Comparison of ENCODE assay signal across 8 cellular contexts in genomic region chr2:68832161-68832869, GRCh38. TPM values are rescaled to one million over a fixed set of nuclear protein-coding genes. Genes with fewer than 3 reads are reported as not detected.
A peak's percentile ranks its signal among the peaks of the same experiment; 100 is the strongest.
DNase-seq lines count a peak whose midpoint lies in the region; ATAC-seq and TF ChIP-seq lines count a peak whose summit lies in the region.

No MANE protein-coding gene starts in this region.

- H3K9me3 ChIP-seq in Loucy (ENCODE audit: insufficient read depth, low read depth, low read length), result no peaks in the 10 kb centered on the region

- H3K27me3 ChIP-seq in Loucy (ENCODE audit: insufficient read depth, low read length, poor library complexity, severe bottlenecking), result no peaks in the 10 kb centered on the region

- no peaks in the 10 kb centered on the region for H3K36me3 ChIP-seq in Loucy (ENCODE audit: insufficient read depth, low read length)

- H3K4me3 ChIP-seq in Loucy (ENCODE audit: low read length, poor library complexity, severe bottlenecking), result peak overlapping the region; percentile 32

- H3K9me3 Mint-ChIP-seq in activated T-cell treated with anti-CD3 and anti-CD28 coated beads, Interleukin-2, amount 50 U/mL, for 24 hours, result no peaks in the 10 kb centered on the region

- peak overlapping the region; percentile 60 for H2AFZ ChIP-seq in Loucy (ENCODE audit: low read length)

- H4K20me1 ChIP-seq in Loucy (ENCODE audit: insufficient read depth, low read length, poor library complexity, severe bottlenecking), result no peaks in the 10 kb centered on the region

- H3K27ac Mint-ChIP-seq in activated T-cell treated with anti-CD3 and anti-CD28 coated beads, Interleukin-2, amount 50 U/mL, for 24 hours, result peak overlapping the region; percentile 91

- peaks cover 80% of the 10 kb centered on the region for H3K4me1 Mint-ChIP-seq in activated T-cell treated with anti-CD3 and anti-CD28 coated beads, Interleukin-2, amount 50 U/mL, for 24 hours (ENCODE audit: low read depth)

- H3K27me3 Mint-ChIP-seq in activated T-cell treated with anti-CD3 and anti-CD28 coated beads, Interleukin-2, amount 50 U/mL, for 24 hours, result no peaks in the 10 kb centered on the region

- H3K4me2 ChIP-seq in Loucy (ENCODE audit: low read depth, low read length, poor library complexity, severe bottlenecking), result peak overlapping the region; percentile 62

- peaks cover 6% of the 10 kb centered on the region; the same call in 1 of the 2 replicates for H3F3A ChIP-seq in Loucy (ENCODE audit: low read depth)

- H3K79me2 ChIP-seq in Loucy (ENCODE audit: insufficient read depth, low read length), result no peaks in the 10 kb centered on the region

- DNase-seq in DMS53 (lab: John Stamatoyannopoulos, UW) (peak; percentile 88), glomerular endothelial cell (ENCODE audit: extremely low read depth, low read depth, low spot score) (peak; percentile 94), sciatic nerve (ENCODE audit: low spot score) (peak; percentile 77), mesenteric fat pad (ENCODE audit: low spot score) (no peak), NCI-H510A treated with DMSO at 0.1 percent for 48 hours (lab: John Stamatoyannopoulos, UW) (no peak)
- DNase-seq in activated T-cell treated with anti-CD3 and anti-CD28 coated beads, Interleukin-2, amount 50 U/mL, for 24 hours, result peak; percentile 63

- peaks cover 69% of the 10 kb centered on the region for H3K4me1 ChIP-seq in Loucy (ENCODE audit: insufficient read depth, low read length, poor library complexity, severe bottlenecking)

- H3K36me3 Mint-ChIP-seq in activated T-cell treated with anti-CD3 and anti-CD28 coated beads, Interleukin-2, amount 50 U/mL, for 24 hours (ENCODE audit: low read depth), result peaks cover 14% of the 10 kb centered on the region

- ATAC-seq in GM21723 (IDR thresholded peaks at IDR 0.05; ENCODE audit: unreplicated experiment), result peak; percentile 75
- peak; percentile 78 for ATAC-seq in sciatic nerve

- no peaks in the 10 kb centered on the region for H3K9me2 ChIP-seq in Loucy (replicated peaks; ENCODE audit: low read depth, low read length)

- no peak for TF ChIP-seq CTCF in Loucy (conservative IDR thresholded peaks at IDR 0.05; ENCODE audit: low read length)

- intact Hi-C loops in sciatic nerve (cut with DNase I), result loop anchor here (10.0 kb wide), 1 partner anchor 78 kb away; no protein-coding TSS in a partner anchor

- peak overlapping the region; percentile 60 for H3K9ac ChIP-seq in Loucy (ENCODE audit: low read depth, low read length, poor library complexity, severe bottlenecking)

- H3K4me3 Mint-ChIP-seq in activated T-cell treated with anti-CD3 and anti-CD28 coated beads, Interleukin-2, amount 50 U/mL, for 24 hours, result peak overlapping the region; percentile 51

RNA-seq across cellular contexts. Expression of gene BMP10, which starts 38.9 kb away (rescaled TPM):
- total RNA-seq in glomerular endothelial cell (not detected in 2 replicates), sciatic nerve (not detected), mesenteric fat pad (not detected)

Comparison
In these comparisons a context has a peak if more than half of its experiments do, and no peak if none do; other contexts are left out.
1. DNase-seq: peak in DMS53 (single experiment), activated T-cell treated with anti-CD3 and anti-CD28 coated beads, Interleukin-2, amount 50 U/mL, for 24 hours (single experiment), glomerular endothelial cell (single experiment) and sciatic nerve (single experiment); none in mesenteric fat pad (single experiment) and NCI-H510A treated with DMSO at 0.1 percent for 48 hours (single experiment).